In the genomic region with DNA sequence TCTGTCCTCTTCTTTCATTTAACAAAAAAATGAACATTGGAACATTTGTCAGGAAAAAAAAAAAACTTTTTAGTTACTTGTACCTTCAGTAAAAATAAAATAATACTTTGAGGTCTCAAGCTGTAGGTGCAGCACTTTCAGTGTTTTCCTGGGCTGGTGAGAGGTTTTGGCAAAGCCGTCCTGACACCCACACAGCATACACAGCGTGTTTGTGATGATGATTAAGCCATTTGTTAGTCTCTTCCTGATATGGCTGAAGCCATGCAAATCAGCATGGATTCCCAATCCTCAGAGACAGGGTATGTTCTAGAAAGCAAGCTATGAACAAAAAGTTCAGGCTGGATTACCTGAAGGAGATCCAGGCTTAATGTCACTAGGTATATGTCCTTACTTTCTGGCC, we compare ENCODE assay signal across 1 cellular context.
TF ChIP-seq lines count a peak whose summit lies in the region.

No MANE protein-coding gene starts in this region.

TF ChIP-seq in IMR-90, 13 proteins besides CTCF, POLR2A, EP300 and RAD21:
- TF ChIP-seq RFX5 (IDR thresholded peaks at IDR 0.05; ENCODE audit: low read depth, low read length), result no peak
- TF ChIP-seq MAFK (IDR thresholded peaks at IDR 0.05; ENCODE audit: low read depth, low read length), result no peak
- no peak for TF ChIP-seq NFE2L2 (IDR thresholded peaks at IDR 0.05; ENCODE audit: low read depth, low read length)
- no peak for TF ChIP-seq CEBPB (IDR thresholded peaks at IDR 0.05; ENCODE audit: low read depth, low read length)
- TF ChIP-seq MAZ (IDR thresholded peaks at IDR 0.05; ENCODE audit: borderline replicate concordance, low read depth, low read length), result no peak
- TF ChIP-seq RCOR1 (IDR thresholded peaks at IDR 0.05; ENCODE audit: insufficient replicate concordance, low read length), result no peak
- TF ChIP-seq, protein P1, sequence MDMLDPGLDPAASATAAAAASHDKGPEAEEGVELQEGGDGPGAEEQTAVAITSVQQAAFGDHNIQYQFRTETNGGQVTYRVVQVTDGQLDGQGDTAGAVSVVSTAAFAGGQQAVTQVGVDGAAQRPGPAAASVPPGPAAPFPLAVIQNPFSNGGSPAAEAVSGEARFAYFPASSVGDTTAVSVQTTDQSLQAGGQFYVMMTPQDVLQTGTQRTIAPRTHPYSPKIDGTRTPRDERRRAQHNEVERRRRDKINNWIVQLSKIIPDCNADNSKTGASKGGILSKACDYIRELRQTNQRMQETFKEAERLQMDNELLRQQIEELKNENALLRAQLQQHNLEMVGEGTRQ (IDR thresholded peaks at IDR 0.05; ENCODE audit: low read depth, low read length), result no peak
- no peak for TF ChIP-seq CHD1 (IDR thresholded peaks at IDR 0.05; ENCODE audit: low read depth, low read length)
- TF ChIP-seq SMC3 (IDR thresholded peaks at IDR 0.05; ENCODE audit: low read depth, low read length), result no peak
- no peak for TF ChIP-seq BHLHE40 (IDR thresholded peaks at IDR 0.05; ENCODE audit: low read depth, low read length)
- TF ChIP-seq MXI1 (IDR thresholded peaks at IDR 0.05; ENCODE audit: borderline replicate concordance, low read depth, low read length), result no peak
- no peak for TF ChIP-seq FOS (IDR thresholded peaks at IDR 0.05; ENCODE audit: low read depth, low read length)
- TF ChIP-seq, protein P2, sequence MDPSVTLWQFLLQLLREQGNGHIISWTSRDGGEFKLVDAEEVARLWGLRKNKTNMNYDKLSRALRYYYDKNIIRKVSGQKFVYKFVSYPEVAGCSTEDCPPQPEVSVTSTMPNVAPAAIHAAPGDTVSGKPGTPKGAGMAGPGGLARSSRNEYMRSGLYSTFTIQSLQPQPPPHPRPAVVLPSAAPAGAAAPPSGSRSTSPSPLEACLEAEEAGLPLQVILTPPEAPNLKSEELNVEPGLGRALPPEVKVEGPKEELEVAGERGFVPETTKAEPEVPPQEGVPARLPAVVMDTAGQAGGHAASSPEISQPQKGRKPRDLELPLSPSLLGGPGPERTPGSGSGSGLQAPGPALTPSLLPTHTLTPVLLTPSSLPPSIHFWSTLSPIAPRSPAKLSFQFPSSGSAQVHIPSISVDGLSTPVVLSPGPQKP (IDR thresholded peaks at IDR 0.05; ENCODE audit: borderline replicate concordance, low read depth, low read length), result no peak
